9 cellular contexts compared by ENCODE assay signal in the genomic region with DNA sequence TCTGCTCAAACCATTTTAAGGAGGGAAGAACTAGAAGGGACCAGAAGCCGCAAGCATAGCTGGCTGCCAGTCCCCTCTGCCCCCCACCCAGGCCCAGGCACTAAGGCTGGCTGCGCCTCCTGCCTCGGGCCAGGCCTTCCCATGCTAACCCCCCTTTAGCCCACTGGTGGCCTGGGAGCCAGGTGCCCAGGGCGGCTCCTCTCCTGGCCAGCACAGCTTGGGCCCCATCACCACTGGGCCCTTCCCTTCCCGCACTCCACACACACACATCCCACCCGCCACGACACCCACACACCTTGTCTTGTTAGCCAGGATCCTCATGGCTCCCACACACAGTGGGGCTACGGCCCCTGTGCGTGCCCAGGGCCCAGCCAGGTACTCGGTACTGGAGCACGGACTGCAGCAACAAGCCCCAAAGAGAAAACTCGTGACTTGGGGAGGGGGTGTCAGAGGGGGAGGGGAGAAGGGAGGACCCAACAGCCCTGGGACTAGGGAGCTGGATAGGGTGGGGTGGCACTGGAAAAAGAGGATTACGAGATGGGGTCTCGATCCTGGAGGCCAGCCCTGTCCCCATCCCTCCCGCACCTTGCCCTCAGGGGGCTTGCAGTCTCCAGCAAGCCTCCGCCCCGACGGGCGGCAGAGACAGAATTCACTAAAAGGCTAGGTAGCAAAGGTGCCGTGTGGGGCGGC. TPM values are rescaled to one million over a fixed set of nuclear protein-coding genes. Genes with fewer than 3 reads are reported as not detected.
A peak's percentile ranks its signal among the peaks of the same experiment; 100 is the strongest.
DNase-seq lines count a peak whose midpoint lies in the region; ATAC-seq, FAIRE-seq and TF ChIP-seq lines count a peak whose summit lies in the region.
"Had no signal": no experiment of that assay in that cellular context is flagged by ENCODE, and none has a peak within 500 bp of the region (broad histone marks: within the 10 kb centered on the region; RNA-seq: fewer than 3 reads in every experiment).

No MANE protein-coding gene starts in this region.

- no peaks in the 10 kb centered on the region for H3K9me3 Mint-ChIP-seq in activated T-helper 2 cell treated with anti-CD3 and anti-CD28 coated beads, Interferon-gamma antibody, Interleukin-2, Interleukin-4, amounts not matched to agents 10 μg/mL and 5 μg/mL and 100 μg/mL, durations not matched to agents 14 hours and 24 hours and 36 hours

- no peak overlapping the region for H3K27ac Mint-ChIP-seq in activated T-helper 2 cell treated with anti-CD3 and anti-CD28 coated beads, Interferon-gamma antibody, Interleukin-2, Interleukin-4, amounts not matched to agents 10 μg/mL and 5 μg/mL and 100 μg/mL, durations not matched to agents 14 hours and 24 hours and 36 hours

- H3K27me3 Mint-ChIP-seq in activated T-helper 2 cell treated with anti-CD3 and anti-CD28 coated beads, Interferon-gamma antibody, Interleukin-2, Interleukin-4, amounts not matched to agents 10 μg/mL and 5 μg/mL and 100 μg/mL, durations not matched to agents 14 hours and 24 hours and 36 hours (ENCODE audit: low read depth) = no peaks in the 10 kb centered on the region

- no peaks in the 10 kb centered on the region for H3K9me1 ChIP-seq in keratinocyte (ENCODE audit: control insufficient read depth, extremely low read depth, insufficient read depth, low read length)

- intact Hi-C loops in activated T-helper 2 cell treated with anti-CD3 and anti-CD28 coated beads, Interferon-gamma antibody, Interleukin-2, Interleukin-4, amounts not matched to agents 10 μg/mL and 5 μg/mL and 100 μg/mL, durations not matched to agents 14 hours and 24 hours and 36 hours (cut with micrococcal nuclease) = loop anchor here (5.0 kb wide), 1 partner anchor 33 kb away; no protein-coding TSS in a partner anchor

- H3K36me3 Mint-ChIP-seq in activated T-helper 2 cell treated with anti-CD3 and anti-CD28 coated beads, Interferon-gamma antibody, Interleukin-2, Interleukin-4, amounts not matched to agents 10 μg/mL and 5 μg/mL and 100 μg/mL, durations not matched to agents 14 hours and 24 hours and 36 hours (ENCODE audit: low read depth) = peaks cover 19% of the 10 kb centered on the region

- H3K4me1 ChIP-seq in HUES6 (ENCODE audit: control insufficient read depth, insufficient read depth, low read length) (peaks cover 64% of the 10 kb centered on the region), keratinocyte (ENCODE audit: control insufficient read depth, extremely low read depth, insufficient read depth, low read length) (peaks cover 71% of the 10 kb centered on the region), stomach smooth muscle (ENCODE audit: control insufficient read depth, insufficient read depth, low read length) (peaks cover 79% of the 10 kb centered on the region)

- no peak overlapping the region for H2AFZ ChIP-seq in keratinocyte (ENCODE audit: control insufficient read depth, low read length)

- H3K79me2 ChIP-seq in keratinocyte (ENCODE audit: control insufficient read depth, insufficient read depth, low read length) = peaks cover 51% of the 10 kb centered on the region

- H3K27ac ChIP-seq in HUES6 (ENCODE audit: low read depth, low read length) = peak overlapping the region; percentile 94
- H3K27ac ChIP-seq in brain microvascular endothelial cell = peak overlapping the region; percentile 98
- H3K27ac ChIP-seq in keratinocyte (ENCODE audit: control insufficient read depth, insufficient read depth, low read length) = peak overlapping the region; percentile 88
- peak overlapping the region; percentile 77 for H3K27ac ChIP-seq in stomach smooth muscle (ENCODE audit: low read length)

- no peak for FAIRE-seq in keratinocyte (lab: Jason Lieb, UNC)

- no peak for ATAC-seq in HG03571 (IDR thresholded peaks at IDR 0.05; ENCODE audit: unreplicated experiment)

- H3K27me3 ChIP-seq in HUES6 (ENCODE audit: control insufficient read depth, insufficient read depth, low read length) = no peaks in the 10 kb centered on the region
- H3K27me3 ChIP-seq in brain microvascular endothelial cell (replicated peaks) = no peaks in the 10 kb centered on the region
- no peaks in the 10 kb centered on the region for H3K27me3 ChIP-seq in keratinocyte (ENCODE audit: control insufficient read depth, extremely low read depth, insufficient read depth, low read length)
- H3K27me3 ChIP-seq in stomach smooth muscle (ENCODE audit: control insufficient read depth in 1 of 2, insufficient read depth in 2 of 2, low read length in 2 of 2) = no peaks in the 10 kb centered on the region

- DNase-seq in brain microvascular endothelial cell (no peak), keratinocyte (ENCODE audit: low read depth, low spot score) (no peak), foreskin melanocyte (no peak), SHP77 treated with DMSO at 0.1 percent for 48 hours (lab: John Stamatoyannopoulos, UW) (no peak)
- DNase-seq in activated T-helper 2 cell treated with anti-CD3 and anti-CD28 coated beads, Interferon-gamma antibody, Interleukin-2, Interleukin-4, amounts not matched to agents 10 μg/mL and 5 μg/mL and 100 μg/mL, durations not matched to agents 14 hours and 24 hours and 36 hours (ENCODE audit: low spot score) = no peak
- DNase-seq: NCI-H774 had no signal

- peak overlapping the region; percentile 79 for H3K4me2 ChIP-seq in keratinocyte (ENCODE audit: control insufficient read depth, extremely low read depth, insufficient read depth, low read depth, low read length)

- dilution Hi-C loops in keratinocyte (cut with MboI; ENCODE audit: extremely low pct_ligation_motif_present, low sequenced_read_pairs) = no loop called here

- H3K36me3 ChIP-seq in HUES6 (ENCODE audit: control insufficient read depth, insufficient read depth, low read length) (peaks cover 24% of the 10 kb centered on the region), brain microvascular endothelial cell (replicated peaks) (peaks cover 18% of the 10 kb centered on the region), keratinocyte (ENCODE audit: control insufficient read depth in 2 of 2, extremely low read depth in 1 of 2, insufficient read depth in 2 of 2, low read length in 2 of 2) (peaks cover 20 to 32% of the 10 kb centered on the region in 2 experiments), stomach smooth muscle (ENCODE audit: control insufficient read depth in 2 of 2, insufficient read depth in 2 of 2, low read length in 2 of 2) (peaks cover 5 to 12% of the 10 kb centered on the region in 2 donors)

- H3K9ac ChIP-seq in HUES6 (ENCODE audit: low read length) (peak overlapping the region; percentile 92), keratinocyte (ENCODE audit: control insufficient read depth, extremely low read depth, insufficient read depth, low read length) (peak overlapping the region; percentile 80), stomach smooth muscle (ENCODE audit: low read length in 2 of 2) (peak overlapping the region; percentile 47 to 62)

- H3K4me3 Mint-ChIP-seq in activated T-helper 2 cell treated with anti-CD3 and anti-CD28 coated beads, Interferon-gamma antibody, Interleukin-2, Interleukin-4, amounts not matched to agents 10 μg/mL and 5 μg/mL and 100 μg/mL, durations not matched to agents 14 hours and 24 hours and 36 hours (ENCODE audit: low read depth) = no peak overlapping the region

- peaks cover 45% of the 10 kb centered on the region for H3K4me1 Mint-ChIP-seq in activated T-helper 2 cell treated with anti-CD3 and anti-CD28 coated beads, Interferon-gamma antibody, Interleukin-2, Interleukin-4, amounts not matched to agents 10 μg/mL and 5 μg/mL and 100 μg/mL, durations not matched to agents 14 hours and 24 hours and 36 hours (ENCODE audit: low read depth)

- TF ChIP-seq CTCF in brain microvascular endothelial cell (IDR thresholded peaks at IDR 0.05; ENCODE audit: low read depth, low read length, missing control alignments) (no peak), keratinocyte (optimal IDR thresholded peaks at IDR 0.05 in 1 of 3, IDR thresholded peaks at IDR 0.05 in 1 of 3, conservative IDR thresholded peaks at IDR 0.05 in 1 of 3; ENCODE audit: extremely low read depth in 1 of 3, insufficient read depth in 2 of 3, low read length in 3 of 3) (no peak)

- in situ Hi-C loops in brain microvascular endothelial cell (cut with HindIII; ENCODE audit: low pct_ligation_motif_present, low sequenced_read_pairs) = no loop called here

- no peaks in the 10 kb centered on the region for H3K9me3 ChIP-seq in HUES6 (ENCODE audit: control insufficient read depth, insufficient read depth, low read depth, low read length)
- H3K9me3 ChIP-seq in keratinocyte (ENCODE audit: control insufficient read depth, low read depth, low read length) = no peaks in the 10 kb centered on the region
- H3K9me3 ChIP-seq in stomach smooth muscle (ENCODE audit: control insufficient read depth in 2 of 2, low read length in 2 of 2) = no peaks in the 10 kb centered on the region

- H3K4me3 ChIP-seq in HUES6 (ENCODE audit: low read depth, low read length) (peak overlapping the region; percentile 57), brain microvascular endothelial cell (ENCODE audit: low read depth, low read length) (peak overlapping the region; percentile 43), keratinocyte (ENCODE audit: control insufficient read depth in 2 of 3, extremely low read depth in 1 of 3, insufficient read depth in 2 of 3, low read depth in 1 of 3, low read length in 3 of 3) (peak overlapping the region; percentile 33 to 62 (median 62)), stomach smooth muscle (ENCODE audit: low read length in 2 of 2) (peak overlapping the region; percentile 58 to 70)

- peaks cover 4% of the 10 kb centered on the region for H4K20me1 ChIP-seq in keratinocyte (ENCODE audit: control insufficient read depth, extremely low read depth, insufficient read depth, low read length)

RNA-seq across cellular contexts. Expression of gene BCL9L, which starts 16.0 kb away (rescaled TPM):
- polyA plus RNA-seq in keratinocyte = 7.7 to 21.3 TPM (median 10.6 TPM) in 3 replicates
- 34.3 TPM for polyA plus RNA-seq in keratinocyte (2011; ENCODE audit: low read depth)
- 11.9 and 23.9 TPM in 2 replicates for polyA plus RNA-seq in keratinocyte (2011; cell fraction: cytosol; rRNA removed)
- polyA plus RNA-seq in keratinocyte (2011; cell fraction: nucleus; rRNA removed) = 70.6 and 95.4 TPM in 2 replicates
- polyA plus RNA-seq in keratinocyte (2012; ENCODE audit: low replicate concordance) = 55.8 and 88.0 TPM in 2 replicates
- 12.1 to 134 TPM (median 12.5 TPM) in 3 replicates for polyA minus RNA-seq in keratinocyte
- polyA minus RNA-seq in keratinocyte (2011; cell fraction: cytosol; rRNA and poly(A)+ RNA removed) = 73.9 TPM
- polyA minus RNA-seq in keratinocyte (2011; cell fraction: nucleus; rRNA and poly(A)+ RNA removed) = 91.6 and 94.2 TPM in 2 replicates
- total RNA-seq in activated T-helper 2 cell treated with anti-CD3 and anti-CD28 coated beads, Interferon-gamma antibody, Interleukin-2, Interleukin-4, amounts not matched to agents 10 μg/mL and 5 μg/mL and 100 μg/mL, durations not matched to agents 14 hours and 24 hours and 36 hours = 21.9 and 23.7 TPM in 2 replicates

RNA-seq across cellular contexts. Expression of gene CXCR5, which starts 26.1 kb away (rescaled TPM):
- not detected in 3 replicates for polyA plus RNA-seq in keratinocyte
- not detected for polyA plus RNA-seq in keratinocyte (2011; ENCODE audit: low read depth)
- not detected in 2 replicates for polyA plus RNA-seq in keratinocyte (2011; cell fraction: cytosol; rRNA removed)
- polyA plus RNA-seq in keratinocyte (2011; cell fraction: nucleus; rRNA removed) = not detected in 2 replicates
- polyA plus RNA-seq in keratinocyte (2012; ENCODE audit: low replicate concordance) = 0.04 TPM in 1 of 2 replicates, not detected in the other
- not detected in 3 replicates for polyA minus RNA-seq in keratinocyte
- polyA minus RNA-seq in keratinocyte (2011; cell fraction: cytosol; rRNA and poly(A)+ RNA removed) = not detected
- polyA minus RNA-seq in keratinocyte (2011; cell fraction: nucleus; rRNA and poly(A)+ RNA removed) = not detected in 2 replicates
- total RNA-seq in activated T-helper 2 cell treated with anti-CD3 and anti-CD28 coated beads, Interferon-gamma antibody, Interleukin-2, Interleukin-4, amounts not matched to agents 10 μg/mL and 5 μg/mL and 100 μg/mL, durations not matched to agents 14 hours and 24 hours and 36 hours = 7.5 and 8.1 TPM in 2 replicates

RNA-seq across cellular contexts. Expression of gene UPK2, which starts 46.3 kb away (rescaled TPM):
- 0.13 to 0.25 TPM (median 0.20 TPM) in 3 replicates for polyA plus RNA-seq in keratinocyte
- polyA plus RNA-seq in keratinocyte (2011; ENCODE audit: low read depth) = not detected
- polyA plus RNA-seq in keratinocyte (2011; cell fraction: cytosol; rRNA removed) = 0.44 and 0.55 TPM in 2 replicates
- polyA plus RNA-seq in keratinocyte (2011; cell fraction: nucleus; rRNA removed) = 0.17 and 0.50 TPM in 2 replicates
- 0.44 and 0.50 TPM in 2 replicates for polyA plus RNA-seq in keratinocyte (2012; ENCODE audit: low replicate concordance)
- polyA minus RNA-seq in keratinocyte = 1.2 TPM in 1 of 3 replicates, not detected in the others
- not detected for polyA minus RNA-seq in keratinocyte (2011; cell fraction: cytosol; rRNA and poly(A)+ RNA removed)
- polyA minus RNA-seq in keratinocyte (2011; cell fraction: nucleus; rRNA and poly(A)+ RNA removed) = not detected in 2 replicates
- total RNA-seq in activated T-helper 2 cell treated with anti-CD3 and anti-CD28 coated beads, Interferon-gamma antibody, Interleukin-2, Interleukin-4, amounts not matched to agents 10 μg/mL and 5 μg/mL and 100 μg/mL, durations not matched to agents 14 hours and 24 hours and 36 hours = 0.21 TPM in 1 of 2 replicates, not detected in the other
